In the genomic region with DNA sequence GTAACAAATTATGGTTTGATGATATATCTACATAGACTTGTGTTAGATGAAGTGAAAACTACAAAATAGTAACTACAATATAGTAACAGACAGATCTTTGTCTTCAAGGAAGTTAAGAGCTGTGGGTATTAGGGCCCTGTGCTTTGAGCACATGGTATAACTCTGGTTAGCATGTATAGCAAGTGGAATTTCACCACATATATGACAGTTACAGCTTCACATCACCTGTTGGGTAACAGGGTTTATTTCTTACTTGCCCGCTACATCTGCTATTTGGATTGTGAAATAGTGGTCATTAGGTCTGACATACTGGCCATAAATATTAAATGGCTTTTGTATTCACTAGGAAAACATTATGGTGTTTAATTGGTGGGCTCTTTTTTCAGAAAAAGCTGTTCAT, we compare ENCODE assay signal across 26 cellular contexts. TPM values are rescaled to one million over a fixed set of nuclear protein-coding genes. Genes with fewer than 3 reads are reported as not detected.
DNase-seq lines count a peak whose midpoint lies in the region; ATAC-seq and TF ChIP-seq lines count a peak whose summit lies in the region.
"Had no signal": no experiment of that assay in that cellular context is flagged by ENCODE, and none has a peak within 500 bp of the region (broad histone marks: within the 10 kb centered on the region; RNA-seq: fewer than 3 reads in every experiment).

No MANE protein-coding gene starts in this region.

- POLR2A ChIA-PET in activated B cell treated with CpG ODN at 0.5 μM for 24 hours (lab: Charles Lee): interaction anchor here (1.0 kb wide), 1 partner anchor 21 kb away, joined by 8 read pairs; the partner anchor contains the start of genes OFD1 and TRAPPC2

- TF ChIP-seq POLR2A in NB4 (IDR thresholded peaks at IDR 0.05; ENCODE audit: extremely low read depth, insufficient read length) (no peak), spleen (IDR thresholded peaks at IDR 0.05) (no peak)

- H3K36me3 ChIP-seq in spleen: peaks cover 0 to 76% (median 19%) of the 10 kb centered on the region in 6 donors
- H3K36me3 ChIP-seq: breast epithelium, transverse colon had no signal

- no peak for DNase-seq in activated naive CD8-positive, alpha-beta T cell treated with anti-CD3 and anti-CD28 coated beads for 36 hours
- DNase-seq in NB4 (ENCODE audit: low read depth): peak; percentile 76
- DNase-seq in activated B cell treated with CpG ODN at 0.5 μM for 24 hours: no peak
- DNase-seq in spleen: no peak
- DNase-seq in ecto neural progenitor cell (ENCODE audit: low spot score): no peak
- no peak for DNase-seq in HPDE6-E6E7 (ENCODE audit: extremely low spot score)
- no peak for DNase-seq in caudate nucleus (lab: John Stamatoyannopoulos, UW)
- DNase-seq: activated CD4-positive, alpha-beta T cell treated with anti-CD3 and anti-CD28 coated beads for 4 hours; activated gamma-delta T cell treated with Interleukin-2 at 50 U/mL for 16 hours; activated T-cell treated with anti-CD3 and anti-CD28 coated beads, Interleukin-2, amount 50 U/mL, for 4 hours; amygdala; DMS79; effector memory CD4-positive, alpha-beta T cell; kidney; midbrain; NCI-H1092; NCI-H187 treated with DMSO at 0.1 percent for 48 hours; NCI-H526 treated with DMSO at 0.1 percent for 48 hours; stimulated activated CD4-positive, alpha-beta T cell treated with anti-CD3 and anti-CD28 coated beads, Interleukin-1b, Interleukin-23, amount 100 ng/mL, for 48 hours; T-helper 17 cell; transverse colon had no signal

- CTCF ChIA-PET in activated B cell treated with CpG ODN at 0.5 μM for 24 hours (lab: Charles Lee): interaction anchor here (0.8 kb wide), 2 partner anchors 274 to 1395 kb away, joined by 3 read pairs; no protein-coding TSS in a partner anchor

- H3K27ac ChIP-seq in spleen: peak overlapping the region in 5 of 8 donors; percentile 26 to 57 (median 51)
- H3K27ac ChIP-seq in caudate nucleus (ENCODE audit: low read depth, low read length): no peak overlapping the region
- H3K27ac ChIP-seq: breast epithelium, skin epidermis, transverse colon had no signal

- peak overlapping the region; percentile 22 for H3K27ac Mint-ChIP-seq in activated naive CD8-positive, alpha-beta T cell
- no peak overlapping the region for H3K27ac Mint-ChIP-seq in activated naive CD8-positive, alpha-beta T cell treated with anti-CD3 and anti-CD28 coated beads for 36 hours
- H3K27ac Mint-ChIP-seq in activated B cell treated with CpG ODN at 0.5 μM for 24 hours: peak overlapping the region; percentile 59
- H3K27ac Mint-ChIP-seq: T-helper 17 cell had no signal

- ATAC-seq in activated B cell treated with CpG ODN at 0.5 μM for 24 hours (ENCODE audit: low read depth): no peak
- ATAC-seq: activated T-cell treated with anti-CD3 and anti-CD28 coated beads, Interleukin-2, amount 50 U/mL, for 4 hours had no signal

- H3K4me3 ChIP-seq in NB4 (ENCODE audit: low read depth, low read length) (no peak overlapping the region), spleen (no peak overlapping the region)
- H3K4me3 ChIP-seq: breast epithelium, skin epidermis, transverse colon had no signal

- no peaks in the 10 kb centered on the region for H3K27me3 ChIP-seq in spleen (replicated peaks in 1 of 7)
- H3K27me3 ChIP-seq: breast epithelium, transverse colon had no signal

- 56 to 92% (median 81%) methylated on average over 1 of the region's 1 CpG for WGBS in spleen, 5 donors

- H3K4me3 Mint-ChIP-seq in activated naive CD8-positive, alpha-beta T cell: no peak overlapping the region
- H3K4me3 Mint-ChIP-seq in activated naive CD8-positive, alpha-beta T cell treated with anti-CD3 and anti-CD28 coated beads for 36 hours: no peak overlapping the region
- no peak overlapping the region for H3K4me3 Mint-ChIP-seq in activated B cell treated with CpG ODN at 0.5 μM for 24 hours
- H3K4me3 Mint-ChIP-seq: activated T-cell treated with anti-CD3 and anti-CD28 coated beads, Interleukin-2, amount 50 U/mL, for 4 hours; naive thymus-derived CD4-positive, alpha-beta T cell; T-helper 17 cell had no signal

- no peaks in the 10 kb centered on the region for H3K9me3 Mint-ChIP-seq in activated naive CD8-positive, alpha-beta T cell (ENCODE audit: low read depth)
- no peaks in the 10 kb centered on the region for H3K9me3 Mint-ChIP-seq in activated naive CD8-positive, alpha-beta T cell treated with anti-CD3 and anti-CD28 coated beads for 36 hours
- no peaks in the 10 kb centered on the region for H3K9me3 Mint-ChIP-seq in activated B cell treated with CpG ODN at 0.5 μM for 24 hours
- H3K9me3 Mint-ChIP-seq: activated T-cell treated with anti-CD3 and anti-CD28 coated beads, Interleukin-2, amount 50 U/mL, for 4 hours; naive thymus-derived CD4-positive, alpha-beta T cell had no signal

- peaks cover 6 to 80% (median 31%) of the 10 kb centered on the region in 6 donors for H3K4me1 ChIP-seq in spleen
- H3K4me1 ChIP-seq: breast epithelium, transverse colon had no signal

- intact Hi-C loops in activated B cell treated with CpG ODN at 0.5 μM for 24 hours (cut with micrococcal nuclease): loop anchor here (5.0 kb wide), 1 partner anchor 247 kb away; no protein-coding TSS in a partner anchor
- intact Hi-C loops in spleen (cut with DNase I; ENCODE audit: low total_unique reads): loop anchor here (10.0 kb wide), 2 partner anchors 100 to 280 kb away; partner anchors contain the start of gene TCEANC

- TF ChIP-seq CTCF in NB4 (IDR thresholded peaks at IDR 0.05; ENCODE audit: low read depth, low read length): no peak
- TF ChIP-seq CTCF in activated B cell treated with CpG ODN at 0.5 μM for 24 hours (IDR thresholded peaks at IDR 0.05): no peak
- no peak for TF ChIP-seq CTCF in spleen (IDR thresholded peaks at IDR 0.05 in 8 of 11, conservative IDR thresholded peaks at IDR 0.05 in 3 of 11)

- peaks cover 5% of the 10 kb centered on the region for H3K36me3 Mint-ChIP-seq in activated naive CD8-positive, alpha-beta T cell
- H3K36me3 Mint-ChIP-seq in activated naive CD8-positive, alpha-beta T cell treated with anti-CD3 and anti-CD28 coated beads for 36 hours: peaks cover 22% of the 10 kb centered on the region
- peaks cover 55% of the 10 kb centered on the region for H3K36me3 Mint-ChIP-seq in activated B cell treated with CpG ODN at 0.5 μM for 24 hours (ENCODE audit: low read depth)

- H3K4me1 Mint-ChIP-seq in activated naive CD8-positive, alpha-beta T cell (ENCODE audit: low read depth): peaks cover 25% of the 10 kb centered on the region
- H3K4me1 Mint-ChIP-seq in activated naive CD8-positive, alpha-beta T cell treated with anti-CD3 and anti-CD28 coated beads for 36 hours: peaks cover 27% of the 10 kb centered on the region
- H3K4me1 Mint-ChIP-seq in activated B cell treated with CpG ODN at 0.5 μM for 24 hours: peaks cover 62% of the 10 kb centered on the region

- H3K27me3 Mint-ChIP-seq in activated naive CD8-positive, alpha-beta T cell: no peaks in the 10 kb centered on the region
- H3K27me3 Mint-ChIP-seq in activated naive CD8-positive, alpha-beta T cell treated with anti-CD3 and anti-CD28 coated beads for 36 hours: no peaks in the 10 kb centered on the region
- no peaks in the 10 kb centered on the region for H3K27me3 Mint-ChIP-seq in activated B cell treated with CpG ODN at 0.5 μM for 24 hours
- H3K27me3 Mint-ChIP-seq: naive thymus-derived CD4-positive, alpha-beta T cell; T-helper 17 cell had no signal

- no peaks in the 10 kb centered on the region for H3K9me3 ChIP-seq in spleen
- H3K9me3 ChIP-seq: breast epithelium, Caco-2, transverse colon had no signal

RNA-seq across cellular contexts. Expression of gene OFD1, which starts 20.2 kb away (rescaled TPM):
- 10 to 100 TPM; 27.4 to 29.0 TPM for total RNA-seq in activated naive CD8-positive, alpha-beta T cell treated with anti-CD3 and anti-CD28 coated beads for 36 hours
- total RNA-seq in activated B cell treated with CpG ODN at 0.5 μM for 24 hours (57.3 and 61.4 TPM in 2 replicates), spleen (10 to 100 TPM; 33.6 to 54.8 (median 47.7) TPM)
- polyA plus RNA-seq in spleen: 100 to 1,000 TPM in 1 of 3 donors, 10 to 100 TPM in 2; 52.1 to 138 (median 54.0) TPM

RNA-seq across cellular contexts. Expression of gene TRAPPC2, which starts 20.3 kb away (rescaled TPM):
- total RNA-seq in activated naive CD8-positive, alpha-beta T cell treated with anti-CD3 and anti-CD28 coated beads for 36 hours: 10 to 100 TPM; 15.8 to 16.6 TPM
- total RNA-seq in activated B cell treated with CpG ODN at 0.5 μM for 24 hours: 24.7 and 26.7 TPM in 2 replicates
- total RNA-seq in spleen: 10 to 100 TPM; 21.2 to 29.5 (median 23.8) TPM
- 10 to 100 TPM; 10.8 to 12.0 (median 11.2) TPM for polyA plus RNA-seq in spleen
